18 cellular contexts compared by ENCODE assay signal in genomic region chr16:58034786-58035185, GRCh38.
"Had no signal": no experiment of that assay in that cellular context is flagged by ENCODE, and none has a peak within 500 bp of the region (broad histone marks: within the 10 kb centered on the region; RNA-seq: fewer than 3 reads in every experiment).

No MANE protein-coding gene starts in this region.

- H3K4me3 ChIP-seq: adrenal gland, gastroesophageal sphincter, lower lobe of right lung, ovary, thoracic aorta had no signal

- H3K27me3 Mint-ChIP-seq: activated naive CD4-positive, alpha-beta T cell treated with anti-CD3 and anti-CD28 coated beads, Interleukin-2, amount 50 U/mL, for 24 hours; T-helper 17 cell had no signal

- H3K4me3 Mint-ChIP-seq: activated CD8-positive, alpha-beta T cell treated with anti-CD3 and anti-CD28 coated beads, Interleukin-2, amount 10 ng/mL, durations not matched to agents 7 days and 5 days; activated naive CD4-positive, alpha-beta T cell treated with anti-CD3 and anti-CD28 coated beads, Interleukin-2, amount 50 U/mL, for 24 hours; mesothelial cell of epicardium; stimulated activated effector memory CD8-positive, alpha-beta T cell treated with anti-CD3 and anti-CD28 coated beads, Interleukin-12 subunit alpha, Interleukin-12 subunit beta, amount 100 ng/mL, for 72 hours; T-helper 17 cell; WTC11 had no signal

- H3K36me3 Mint-ChIP-seq: activated naive CD4-positive, alpha-beta T cell treated with anti-CD3 and anti-CD28 coated beads, Interleukin-2, amount 50 U/mL, for 24 hours; stimulated activated effector memory CD8-positive, alpha-beta T cell treated with anti-CD3 and anti-CD28 coated beads, Interleukin-12 subunit alpha, Interleukin-12 subunit beta, amount 100 ng/mL, for 72 hours had no signal

- H3K36me3 ChIP-seq: adrenal gland, ovary, thoracic aorta had no signal

- H3K4me1 Mint-ChIP-seq: activated naive CD4-positive, alpha-beta T cell treated with anti-CD3 and anti-CD28 coated beads, Interleukin-2, amount 50 U/mL, for 24 hours; stimulated activated effector memory CD8-positive, alpha-beta T cell treated with anti-CD3 and anti-CD28 coated beads, Interleukin-12 subunit alpha, Interleukin-12 subunit beta, amount 100 ng/mL, for 72 hours; T-helper 17 cell had no signal

- H3K27ac ChIP-seq: adrenal gland, gastroesophageal sphincter, lower lobe of right lung, ovary, thoracic aorta had no signal

- H3K27ac Mint-ChIP-seq: activated CD8-positive, alpha-beta T cell treated with anti-CD3 and anti-CD28 coated beads, Interleukin-2, amount 10 ng/mL, durations not matched to agents 7 days and 5 days; activated naive CD4-positive, alpha-beta T cell treated with anti-CD3 and anti-CD28 coated beads, Interleukin-2, amount 50 U/mL, for 24 hours; mesothelial cell of epicardium; stimulated activated effector memory CD8-positive, alpha-beta T cell treated with anti-CD3 and anti-CD28 coated beads, Interleukin-12 subunit alpha, Interleukin-12 subunit beta, amount 100 ng/mL, for 72 hours; T-helper 17 cell; WTC11 had no signal

- DNase-seq: activated CD4-positive, alpha-beta T cell treated with anti-CD3 and anti-CD28 coated beads for 4 hours; activated CD8-positive, alpha-beta memory T cell treated with anti-CD3 and anti-CD28 coated beads, Interleukin-2, amount 50 U/mL, for 4 hours; activated CD8-positive, alpha-beta T cell treated with anti-CD3 and anti-CD28 coated beads, Interleukin-2, amount 10 ng/mL, durations not matched to agents 7 days and 5 days; activated effector memory CD4-positive, alpha-beta T cell treated with anti-CD3 and anti-CD28 coated beads, Interleukin-2, amount 50 U/mL, for 16 hours; activated T-cell treated with anti-CD3 and anti-CD28 coated beads, Interleukin-2, amount 50 U/mL, for 48 hours; adrenal gland; hippocampal formation; lower lobe of right lung; ovary; stimulated activated CD4-positive, alpha-beta T cell treated with anti-CD3 and anti-CD28 coated beads, Interleukin-12 subunit alpha, Interleukin-12 subunit beta, amount 100 ng/mL, for 4 hours; stimulated activated CD4-positive, alpha-beta T cell treated with anti-CD3 and anti-CD28 coated beads, Interleukin-2, amount 100 ng/mL, for 24 hours; T-helper 17 cell had no signal

- H3K9me3 ChIP-seq: adrenal gland, gastroesophageal sphincter, lower lobe of right lung, ovary, thoracic aorta had no signal

- H3K27me3 ChIP-seq: adrenal gland, gastroesophageal sphincter, ovary had no signal

- ATAC-seq: activated CD8-positive, alpha-beta T cell treated with anti-CD3 and anti-CD28 coated beads, Interleukin-2, amount 10 ng/mL, durations not matched to agents 7 days and 5 days; gastroesophageal sphincter; lower lobe of right lung; stimulated activated effector memory CD8-positive, alpha-beta T cell treated with anti-CD3 and anti-CD28 coated beads, Interleukin-12 subunit alpha, Interleukin-12 subunit beta, amount 100 ng/mL, for 72 hours; T-helper 17 cell; WTC11 had no signal

- H3K9me3 Mint-ChIP-seq: activated naive CD4-positive, alpha-beta T cell treated with anti-CD3 and anti-CD28 coated beads, Interleukin-2, amount 50 U/mL, for 24 hours; mesothelial cell of epicardium; stimulated activated effector memory CD8-positive, alpha-beta T cell treated with anti-CD3 and anti-CD28 coated beads, Interleukin-12 subunit alpha, Interleukin-12 subunit beta, amount 100 ng/mL, for 72 hours; WTC11 had no signal
